In genomic region chr2:69021727-69022126, GRCh38 we compare ENCODE assay signal across 27 cellular contexts. TPM values are rescaled to one million over a fixed set of nuclear protein-coding genes. Genes with fewer than 3 reads are reported as not detected.
"Had no signal": no experiment of that assay in that cellular context is flagged by ENCODE, and none has a peak within 500 bp of the region (broad histone marks: within the 10 kb centered on the region; RNA-seq: fewer than 3 reads in every experiment).

No MANE protein-coding gene starts in this region.

- ATAC-seq: activated CD4-positive, CD25-positive, alpha-beta regulatory T cell treated with anti-CD3 and anti-CD28 coated beads, Interleukin-2, amount 50 U/mL, for 24 hours; activated CD8-positive, alpha-beta T cell treated with anti-CD3 and anti-CD28 coated beads for 36 hours had no signal

- H3K4me3 ChIP-seq: SJSA1 had no signal

- H3K27me3 ChIP-seq: SJSA1 had no signal

- DNase-seq: activated CD4-positive, alpha-beta T cell treated with anti-CD3 and anti-CD28 coated beads for 4 hours; activated CD8-positive, alpha-beta memory T cell treated with anti-CD3 and anti-CD28 coated beads, Interleukin-2, amount 50 U/mL, for 48 hours; activated CD8-positive, alpha-beta T cell treated with anti-CD3 and anti-CD28 coated beads for 36 hours; activated naive CD4-positive, alpha-beta T cell; activated T-cell treated with anti-CD3 and anti-CD28 coated beads, Interleukin-2, amount 50 U/mL, for 1 hour; amniotic stem cell; cerebellar nuclear complex; KG1; NCI-H1048; NCI-H146; NCI-H187 treated with DMSO at 0.1 percent for 48 hours; NCI-H2081 treated with DMSO at 0.1 percent for 48 hours; NCI-H345; NCI-H510A; NCI-H526 treated with DMSO at 0.1 percent for 48 hours; NCI-H82; Right ventricle myocardium superior; RPMI8226; T-helper 1 cell had no signal

- H3K9me3 ChIP-seq: SJSA1 had no signal

- H3K27ac ChIP-seq: SJSA1 had no signal

RNA-seq across cellular contexts. Expression of gene ANTXR1, which starts 8.7 kb away (rescaled TPM):
- total RNA-seq: OCI-LY7; T-helper 2 cell treated with Interferon-gamma antibody and Interleukin-4, amounts not matched to agents 100 ng/mL and 5 ng/mL, for 36 hours had no signal
- polyA plus RNA-seq: IgD-negative memory B cell had no signal

RNA-seq across cellular contexts. Expression of gene GKN1, which starts 47.3 kb away (rescaled TPM):
- total RNA-seq: activated CD8-positive, alpha-beta T cell treated with anti-CD3 and anti-CD28 coated beads for 36 hours; cardiac septum; LHCN-M2; M059J; OCI-LY7; Right ventricle myocardium superior; SJSA1; T-helper 2 cell treated with Interferon-gamma antibody and Interleukin-4, amounts not matched to agents 100 ng/mL and 5 ng/mL, for 36 hours had no signal
- polyA plus RNA-seq: IgD-negative memory B cell had no signal
